ENCODE assay signal across 1 cellular context in genomic region chr18:23964282-23965238, GRCh38.
TF ChIP-seq lines count a peak whose summit lies in the region.

No MANE protein-coding gene starts in this region.

TF ChIP-seq in GM12878, 131 proteins besides CTCF, POLR2A, EP300 and RAD21:
- no peak; the same call in 1 of the 2 replicates for TF ChIP-seq ZNF592 (IDR thresholded peaks at IDR 0.05)
- TF ChIP-seq ZBTB40 (IDR thresholded peaks at IDR 0.05; ENCODE audit: borderline replicate concordance): peak; percentile 84
- no peak for TF ChIP-seq KDM1A (IDR thresholded peaks at IDR 0.05; ENCODE audit: borderline replicate concordance)
- TF ChIP-seq HDGF (IDR thresholded peaks at IDR 0.05): peak; percentile 69
- TF ChIP-seq PML (IDR thresholded peaks at IDR 0.05; ENCODE audit: low read length): no peak
- peak; percentile 42; the same call in 1 of the 2 replicates for TF ChIP-seq ZNF687 (IDR thresholded peaks at IDR 0.05)
- no peak for TF ChIP-seq RAD51 (IDR thresholded peaks at IDR 0.05)
- TF ChIP-seq SMC3 (IDR thresholded peaks at IDR 0.05; ENCODE audit: borderline replicate concordance, low read length): peak; percentile 46; the same call in 1 of the 2 replicates
- peak; percentile 59 for TF ChIP-seq HCFC1 (IDR thresholded peaks at IDR 0.05; ENCODE audit: low read length)
- peak; percentile 94 for TF ChIP-seq YY1 (IDR thresholded peaks at IDR 0.05; ENCODE audit: low read depth, low read length)
- peak; percentile 79 for TF ChIP-seq GABPA (IDR thresholded peaks at IDR 0.05; ENCODE audit: low read depth)
- no peak for TF ChIP-seq ZBTB11 (CRISPR knock-in tag; IDR thresholded peaks at IDR 0.05)
- TF ChIP-seq TAF1 (IDR thresholded peaks at IDR 0.05; ENCODE audit: borderline replicate concordance, low read depth, low read length): no peak
- peak; percentile 38; the same call in 1 of the 2 replicates for TF ChIP-seq NR2C1 (IDR thresholded peaks at IDR 0.05)
- peak in 1 of 2 experiments; percentile 10; a peak in 1 of 4 replicates for TF ChIP-seq BHLHE40 (IDR thresholded peaks at IDR 0.05; ENCODE audit: borderline replicate concordance in 1 of 2, low read depth in 2 of 2, low read length in 1 of 2)
TF ChIP-seq in GM12878: peak in this region for 9.
